In genomic region chr16:88568710-88569613, GRCh38 we compare ENCODE assay signal across 9 cellular contexts. TPM values are rescaled to one million over a fixed set of nuclear protein-coding genes. Genes with fewer than 3 reads are reported as not detected.
A peak's percentile ranks its signal among the peaks of the same experiment; 100 is the strongest.
DNase-seq lines count a peak whose midpoint lies in the region; ATAC-seq, FAIRE-seq and TF ChIP-seq lines count a peak whose summit lies in the region.
"Had no signal": no experiment of that assay in that cellular context is flagged by ENCODE, and none has a peak within 500 bp of the region (broad histone marks: within the 10 kb centered on the region; RNA-seq: fewer than 3 reads in every experiment).

No MANE protein-coding gene starts in this region.

- H3K9me3 ChIP-seq in A549 (no peaks in the 10 kb centered on the region), mononuclear cell (ENCODE audit: low read depth, low read length) (no peaks in the 10 kb centered on the region)

- TF ChIP-seq EP300 in A549 (IDR thresholded peaks at IDR 0.05) = no peak

- peaks cover 1% of the 10 kb centered on the region for H3K36me3 Mint-ChIP-seq in MCF 10A (ENCODE audit: insufficient read depth, unreplicated experiment)

- no peak for TF ChIP-seq RAD21 in A549 (conservative IDR thresholded peaks at IDR 0.05 in 1 of 2, IDR thresholded peaks at IDR 0.05 in 1 of 2)

- H3K4me3 ChIP-seq in A549 (peak overlapping the region; percentile 80), mononuclear cell (ENCODE audit: low read length) (peak overlapping the region; percentile 62)

- intact Hi-C loops in MCF 10A (cut with micrococcal nuclease) = no loop called here

- 86% methylated on average over 18 of the region's 18 CpGs for WGBS in A549 (ENCODE audit: missing lambda C conversion rate)

- DNase-seq in A549 (ENCODE audit: low read depth in 1 of 2, low spot score in 1 of 2) = no peak
- no peak for DNase-seq in HTR-8/SVneo (ENCODE audit: insufficient read length, low spot score)
- DNase-seq in MCF 10A (ENCODE audit: unreplicated experiment) = no peak
- no peak for DNase-seq in NCI-H2029 treated with DMSO at 0.1 percent for 48 hours (lab: John Stamatoyannopoulos, UW)
- no peak for DNase-seq in islet precursor cell
- DNase-seq in cerebellar nuclear complex (lab: John Stamatoyannopoulos, UW) = no peak
- no peak for DNase-seq in 8988T
- DNase-seq: NCI-H2029 had no signal

- peak overlapping the region; percentile 75 for H3K27ac Mint-ChIP-seq in MCF 10A (ENCODE audit: low read depth, unreplicated experiment)

- H3K4me2 ChIP-seq in A549 = peak overlapping the region; percentile 86

- H3K9me3 Mint-ChIP-seq in MCF 10A (ENCODE audit: unreplicated experiment) = no peaks in the 10 kb centered on the region

- no peak for ATAC-seq in A549

- peak overlapping the region; percentile 80 for H3K4me3 Mint-ChIP-seq in MCF 10A (ENCODE audit: unreplicated experiment)

- no peak for FAIRE-seq in A549 (lab: Jason Lieb, UNC)
- peak; percentile 57 for FAIRE-seq in HTR-8/SVneo (lab: Jason Lieb, UNC)

- POLR2A ChIA-PET in A549 (lab: Yijun Ruan, JAX) = no interaction called here
- POLR2A ChIA-PET in MCF 10A (lab: Yijun Ruan, JAX) = interaction anchor here (2.6 kb wide), 1 partner anchor 617 kb away, joined by 14 read pairs; the partner anchor contains the start of gene BANP

- BruUV-seq in MCF 10A (replicated peaks; lab: Mats Ljungman, UMichigan) = no TSS peak

- CTCF ChIA-PET in A549 (lab: Yijun Ruan, JAX) = no interaction called here
- CTCF ChIA-PET in MCF 10A (lab: Yijun Ruan, JAX) = interaction anchor here (0.7 to 0.8 kb wide), 2 partner anchors 92 to 125 kb away, joined by 3 to 4 read pairs; no protein-coding TSS in a partner anchor

- no peaks in the 10 kb centered on the region for H3K27me3 ChIP-seq in mononuclear cell (ENCODE audit: insufficient read depth, low read length)

- peak overlapping the region; percentile 87 to 90 for H3K27ac ChIP-seq in A549

- no peak for TF ChIP-seq CTCF in A549 (IDR thresholded peaks at IDR 0.05)
- TF ChIP-seq CTCF in MCF 10A (IDR thresholded peaks at IDR 0.05; ENCODE audit: unreplicated experiment) = no peak

- no peaks in the 10 kb centered on the region for H3K27me3 Mint-ChIP-seq in MCF 10A (ENCODE audit: insufficient read depth, unreplicated experiment)

- H3K4me1 Mint-ChIP-seq in MCF 10A (ENCODE audit: insufficient read depth, unreplicated experiment) = no peaks in the 10 kb centered on the region

- H3K4me1 ChIP-seq in A549 = peaks cover 14% of the 10 kb centered on the region
- peaks cover 24% of the 10 kb centered on the region for H3K4me1 ChIP-seq in mononuclear cell (ENCODE audit: insufficient read depth, low read length)

- no peak for TF ChIP-seq POLR2A in A549 (IDR thresholded peaks at IDR 0.05; ENCODE audit: low read length)

TF ChIP-seq in A549, 52 proteins besides CTCF, POLR2A, EP300 and RAD21:
- TF ChIP-seq, protein P1, sequence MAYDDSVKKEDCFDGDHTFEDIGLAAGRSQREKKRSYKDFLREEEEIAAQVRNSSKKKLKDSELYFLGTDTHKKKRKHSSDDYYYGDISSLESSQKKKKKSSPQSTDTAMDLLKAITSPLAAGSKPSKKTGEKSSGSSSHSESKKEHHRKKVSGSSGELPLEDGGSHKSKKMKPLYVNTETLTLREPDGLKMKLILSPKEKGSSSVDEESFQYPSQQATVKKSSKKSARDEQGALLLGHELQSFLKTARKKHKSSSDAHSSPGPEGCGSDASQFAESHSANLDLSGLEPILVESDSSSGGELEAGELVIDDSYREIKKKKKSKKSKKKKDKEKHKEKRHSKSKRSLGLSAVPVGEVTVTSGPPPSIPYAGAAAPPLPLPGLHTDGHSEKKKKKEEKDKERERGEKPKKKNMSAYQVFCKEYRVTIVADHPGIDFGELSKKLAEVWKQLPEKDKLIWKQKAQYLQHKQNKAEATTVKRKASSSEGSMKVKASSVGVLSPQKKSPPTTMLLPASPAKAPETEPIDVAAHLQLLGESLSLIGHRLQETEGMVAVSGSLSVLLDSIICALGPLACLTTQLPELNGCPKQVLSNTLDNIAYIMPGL (CRISPR knock-in tag; IDR thresholded peaks at IDR 0.05; ENCODE audit: borderline replicate concordance) = no peak
- TF ChIP-seq, protein P2, sequence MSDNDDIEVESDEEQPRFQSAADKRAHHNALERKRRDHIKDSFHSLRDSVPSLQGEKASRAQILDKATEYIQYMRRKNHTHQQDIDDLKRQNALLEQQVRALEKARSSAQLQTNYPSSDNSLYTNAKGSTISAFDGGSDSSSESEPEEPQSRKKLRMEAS (IDR thresholded peaks at IDR 0.05) = no peak
- TF ChIP-seq, protein P3, sequence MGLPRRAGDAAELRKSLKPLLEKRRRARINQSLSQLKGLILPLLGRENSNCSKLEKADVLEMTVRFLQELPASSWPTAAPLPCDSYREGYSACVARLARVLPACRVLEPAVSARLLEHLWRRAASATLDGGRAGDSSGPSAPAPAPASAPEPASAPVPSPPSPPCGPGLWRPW (IDR thresholded peaks at IDR 0.05) = no peak
- TF ChIP-seq POLR2AphosphoS2 (conservative IDR thresholded peaks at IDR 0.05; ENCODE audit: low read length) (no peak), GATA3 (IDR thresholded peaks at IDR 0.05; ENCODE audit: borderline replicate concordance) (no peak), CBX8 (IDR thresholded peaks at IDR 0.05) (no peak), NFE2L2 (conservative IDR thresholded peaks at IDR 0.05; ENCODE audit: low read length) (no peak), KDM5A (IDR thresholded peaks at IDR 0.05) (no peak), CHD4 (IDR thresholded peaks at IDR 0.05; ENCODE audit: borderline replicate concordance) (no peak), CBX2 (IDR thresholded peaks at IDR 0.05; ENCODE audit: borderline replicate concordance, low read depth) (no peak), RFX5 (IDR thresholded peaks at IDR 0.05) (no peak), RCOR1 (IDR thresholded peaks at IDR 0.05; ENCODE audit: low read depth, low read length) (no peak), NPAS2 (CRISPR knock-in tag; IDR thresholded peaks at IDR 0.05; ENCODE audit: borderline replicate concordance) (no peak), SMC3 (IDR thresholded peaks at IDR 0.05) (no peak), ZC3H11A (IDR thresholded peaks at IDR 0.05) (no peak), ATOH8 (CRISPR knock-in tag; IDR thresholded peaks at IDR 0.05; ENCODE audit: low read depth) (no peak)
- TF ChIP-seq, protein P4, sequence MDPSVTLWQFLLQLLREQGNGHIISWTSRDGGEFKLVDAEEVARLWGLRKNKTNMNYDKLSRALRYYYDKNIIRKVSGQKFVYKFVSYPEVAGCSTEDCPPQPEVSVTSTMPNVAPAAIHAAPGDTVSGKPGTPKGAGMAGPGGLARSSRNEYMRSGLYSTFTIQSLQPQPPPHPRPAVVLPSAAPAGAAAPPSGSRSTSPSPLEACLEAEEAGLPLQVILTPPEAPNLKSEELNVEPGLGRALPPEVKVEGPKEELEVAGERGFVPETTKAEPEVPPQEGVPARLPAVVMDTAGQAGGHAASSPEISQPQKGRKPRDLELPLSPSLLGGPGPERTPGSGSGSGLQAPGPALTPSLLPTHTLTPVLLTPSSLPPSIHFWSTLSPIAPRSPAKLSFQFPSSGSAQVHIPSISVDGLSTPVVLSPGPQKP (IDR thresholded peaks at IDR 0.05; ENCODE audit: low read depth, low read length) = no peak
- TF ChIP-seq, protein P5, sequence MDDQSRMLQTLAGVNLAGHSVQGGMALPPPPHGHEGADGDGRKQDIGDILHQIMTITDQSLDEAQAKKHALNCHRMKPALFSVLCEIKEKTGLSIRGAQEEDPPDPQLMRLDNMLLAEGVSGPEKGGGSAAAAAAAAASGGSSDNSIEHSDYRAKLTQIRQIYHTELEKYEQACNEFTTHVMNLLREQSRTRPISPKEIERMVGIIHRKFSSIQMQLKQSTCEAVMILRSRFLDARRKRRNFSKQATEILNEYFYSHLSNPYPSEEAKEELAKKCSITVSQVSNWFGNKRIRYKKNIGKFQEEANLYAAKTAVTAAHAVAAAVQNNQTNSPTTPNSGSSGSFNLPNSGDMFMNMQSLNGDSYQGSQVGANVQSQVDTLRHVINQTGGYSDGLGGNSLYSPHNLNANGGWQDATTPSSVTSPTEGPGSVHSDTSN (IDR thresholded peaks at IDR 0.05) = no peak

RNA-seq across cellular contexts. Expression of gene ZC3H18, which starts 1.2 kb away (rescaled TPM):
- 13.1 and 21.1 TPM in 2 replicates for polyA plus RNA-seq in A549 (2011; rRNA removed)
- 34.3 and 35.9 TPM in 2 replicates for polyA plus RNA-seq in A549 (2012; cell fraction: cytosol; rRNA removed)
- polyA plus RNA-seq in A549 (2012; cell fraction: nucleus; rRNA removed) = 93.0 and 98.7 TPM in 2 replicates
- 46.5 to 48.2 TPM (median 47.9 TPM) in 3 replicates for polyA plus RNA-seq in A549 (2017; fragmentation: RNase III; extraction: RNeasy Plus Mini Kit Qiagen cat#74134 plus additional on column Dnase treatment)
- polyA minus RNA-seq in A549 (2011; rRNA and poly(A)+ RNA removed) = 6.5 and 12.3 TPM in 2 replicates
- 34.4 and 40.5 TPM in 2 replicates for total RNA-seq in MCF 10A (2022)
- 24.7 TPM for total RNA-seq in mononuclear cell
